ENCODE assay signal across 8 cellular contexts in genomic region chr12:20463920-20464524, GRCh38.
DNase-seq lines count a peak whose midpoint lies in the region; ATAC-seq and TF ChIP-seq lines count a peak whose summit lies in the region.

No MANE protein-coding gene starts in this region.

- no peaks in the 10 kb centered on the region for H3K27me3 Mint-ChIP-seq in activated T-helper 17 cell treated with anti-CD3 and anti-CD28 coated beads, Interleukin-2, amount 50 U/mL, for 72 hours

- no peaks in the 10 kb centered on the region for H3K79me2 ChIP-seq in fibroblast of lung (ENCODE audit: control insufficient read depth, insufficient read depth, low read length)

- no peaks in the 10 kb centered on the region for H3K9me3 Mint-ChIP-seq in activated T-helper 17 cell treated with anti-CD3 and anti-CD28 coated beads, Interleukin-2, amount 50 U/mL, for 72 hours

- H3K4me1 ChIP-seq in fibroblast of lung (ENCODE audit: control insufficient read depth, extremely low read depth, insufficient read depth, low read length) (no peaks in the 10 kb centered on the region), transverse colon (peaks cover under 1 to 40% (median 10%) of the 10 kb centered on the region in 4 donors)

- no peaks in the 10 kb centered on the region for H3K36me3 ChIP-seq in fibroblast of lung (ENCODE audit: control insufficient read depth, insufficient read depth, low read length)
- H3K36me3 ChIP-seq in transverse colon = no peaks in the 10 kb centered on the region

- H3K4me3 ChIP-seq in fibroblast of lung (replicated peaks in 1 of 4; ENCODE audit: control extremely low read depth in 1 of 4, insufficient read depth in 1 of 4, low read depth in 3 of 4, low read length in 4 of 4) (no peak overlapping the region), transverse colon (no peak overlapping the region)

- H3K27ac ChIP-seq in fibroblast of lung (ENCODE audit: insufficient read depth, low read length) (no peak overlapping the region), transverse colon (peak overlapping the region in 3 of 4 donors; percentile 7 to 11 (median 11))

- H3K27me3 ChIP-seq in fibroblast of lung (ENCODE audit: control insufficient read depth, insufficient read depth, low read length) = no peaks in the 10 kb centered on the region
- no peaks in the 10 kb centered on the region for H3K27me3 ChIP-seq in transverse colon

- no peaks in the 10 kb centered on the region for H3K4me1 Mint-ChIP-seq in activated T-helper 17 cell treated with anti-CD3 and anti-CD28 coated beads, Interleukin-2, amount 50 U/mL, for 72 hours

- intact Hi-C loops in transverse colon (cut with DNase I; ENCODE audit: low total_unique reads) = no loop called here

- H3K9me3 ChIP-seq in fibroblast of lung (ENCODE audit: control insufficient read depth, insufficient read depth, low read depth, low read length) (no peaks in the 10 kb centered on the region), transverse colon (no peaks in the 10 kb centered on the region)

- no peaks in the 10 kb centered on the region for H3K36me3 Mint-ChIP-seq in activated T-helper 17 cell treated with anti-CD3 and anti-CD28 coated beads, Interleukin-2, amount 50 U/mL, for 72 hours (ENCODE audit: low read depth)

- no peak for TF ChIP-seq POLR2A in transverse colon (IDR thresholded peaks at IDR 0.05)

- H4K20me1 ChIP-seq in fibroblast of lung (ENCODE audit: control insufficient read depth, extremely low read depth, insufficient read depth, low read length) = no peaks in the 10 kb centered on the region

- H2AFZ ChIP-seq in fibroblast of lung (ENCODE audit: low read length) = no peak overlapping the region

- in situ Hi-C loops in transverse colon (cut with MboI; ENCODE audit: low pct_ligation_motif_present in 1 of 4, low pct_unique_long_range_greater_than_20kb in 1 of 4, low sequenced_read_pairs in 3 of 4) = no loop called here

- ATAC-seq in activated T-helper 17 cell treated with anti-CD3 and anti-CD28 coated beads, Interleukin-2, amount 50 U/mL, for 72 hours (replicated peaks) = no peak

- H3K4me3 Mint-ChIP-seq in activated T-helper 17 cell treated with anti-CD3 and anti-CD28 coated beads, Interleukin-2, amount 50 U/mL, for 72 hours = no peak overlapping the region

- WGBS in transverse colon (ENCODE audit: low coverage in 1 of 2), 2 donors = 48 to 59% methylated on average over 2 of the region's 2 CpGs

- H3K9ac ChIP-seq in fibroblast of lung (ENCODE audit: insufficient read depth, low read length) = no peak overlapping the region

- DNase-seq in SKM-1 treated with dmso at 0.1 percent for 144 hours (lab: John Stamatoyannopoulos, UW; ENCODE audit: unreplicated experiment) = peak; percentile 4
- no peak for DNase-seq in SKM-1 (lab: John Stamatoyannopoulos, UW; ENCODE audit: unreplicated experiment)
- DNase-seq in NCI-H2196 treated with DMSO at 0.1 percent for 48 hours (lab: John Stamatoyannopoulos, UW; ENCODE audit: unreplicated experiment) = peak; percentile 19
- peak in 1 of 2 donors; percentile 47 for DNase-seq in fibroblast of lung (ENCODE audit: low read depth in 2 of 2)
- DNase-seq in transverse colon = no peak
- no peak for DNase-seq in 8988T
- no peak for DNase-seq in GM19238 (ENCODE audit: insufficient read length, low spot score)

- TF ChIP-seq EP300 in transverse colon (IDR thresholded peaks at IDR 0.05; ENCODE audit: low read depth) = no peak

- TF ChIP-seq CTCF in fibroblast of lung (conservative IDR thresholded peaks at IDR 0.05 in 1 of 2, IDR thresholded peaks at IDR 0.05 in 1 of 2; ENCODE audit: low read depth in 1 of 2, low read length in 2 of 2) = peak; percentile 39 to 56
- TF ChIP-seq CTCF in transverse colon (IDR thresholded peaks at IDR 0.05) = peak; percentile 30 to 62 (median 47)

- H3K4me2 ChIP-seq in fibroblast of lung (ENCODE audit: extremely low read depth, insufficient read depth, low read length) = no peak overlapping the region

- H3K27ac Mint-ChIP-seq in activated T-helper 17 cell treated with anti-CD3 and anti-CD28 coated beads, Interleukin-2, amount 50 U/mL, for 72 hours = no peak overlapping the region

Comparison
In these comparisons a context has a peak if more than half of its experiments do, and no peak if none do; other contexts are left out.
1. DNase-seq: peak in SKM-1 treated with dmso at 0.1 percent for 144 hours (single experiment) and NCI-H2196 treated with DMSO at 0.1 percent for 48 hours (single experiment); none in SKM-1 (single experiment), transverse colon (single experiment), 8988T (single experiment) and GM19238 (single experiment).